16 cellular contexts compared by ENCODE assay signal in the genomic region with DNA sequence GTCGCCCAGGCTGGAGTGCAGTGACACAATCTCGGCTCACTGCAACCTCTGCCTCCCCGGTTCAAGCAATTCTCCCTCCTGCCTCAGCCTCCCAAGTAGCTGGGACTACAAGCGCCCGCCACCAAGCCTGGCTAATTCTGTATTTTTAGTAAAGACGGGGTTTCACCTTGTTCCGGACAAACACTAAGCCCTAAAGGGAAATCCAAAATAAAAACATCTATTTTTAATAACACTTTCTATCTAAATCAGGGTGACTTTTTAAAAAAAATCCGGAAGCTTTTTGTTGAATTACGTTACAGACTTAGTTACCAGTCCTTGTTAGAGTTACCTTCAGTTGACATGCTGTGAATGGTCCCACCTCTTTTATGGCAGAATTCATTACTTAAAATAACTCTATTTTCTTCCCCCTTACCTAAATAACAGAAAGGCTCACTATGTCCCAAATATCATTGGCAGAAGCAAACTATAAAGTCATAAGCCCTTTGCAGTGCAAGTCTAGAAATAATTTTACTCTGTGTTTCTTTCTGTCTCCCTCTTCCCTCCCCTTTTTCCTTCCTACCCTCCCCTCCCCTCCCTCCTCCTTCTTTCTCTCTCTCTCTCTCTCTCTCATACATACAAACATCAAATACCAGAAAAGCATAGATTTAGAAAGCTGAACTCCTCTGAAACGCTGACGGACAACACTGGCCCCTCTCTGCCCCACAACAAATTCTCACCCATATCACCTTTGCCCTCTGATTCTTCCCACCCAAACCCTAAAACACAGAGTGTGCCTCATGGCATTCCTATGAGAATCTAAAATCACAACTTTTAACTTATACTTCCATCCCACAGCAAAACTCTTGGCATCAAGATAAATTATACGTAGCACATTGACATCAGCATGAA. TPM values are rescaled to one million over a fixed set of nuclear protein-coding genes. Genes with fewer than 3 reads are reported as not detected.
DNase-seq lines count a peak whose midpoint lies in the region; ATAC-seq and TF ChIP-seq lines count a peak whose summit lies in the region.
"Had no signal": no experiment of that assay in that cellular context is flagged by ENCODE, and none has a peak within 500 bp of the region (broad histone marks: within the 10 kb centered on the region; RNA-seq: fewer than 3 reads in every experiment).

No MANE protein-coding gene starts in this region.

- WGBS in tibial nerve, 2 donors, result 64 to 72% methylated on average over 12 of the region's 12 CpGs

- no peaks in the 10 kb centered on the region for H3K27me3 Mint-ChIP-seq in stimulated activated memory B cell treated with anti-CD40 and anti-IgM and Interleukin-4, amounts not matched to agents 10 μg/mL and 1 μg/mL and 100 μg/mL, for 72 hours
- H3K27me3 Mint-ChIP-seq: dendritic cell treated with granulocyte-macrophage colony-stimulating factor and Interleukin-4, amounts not matched to agents 40 ng/mL and 50 ng/mL, for 4 days had no signal

- no peaks in the 10 kb centered on the region for H3K9me3 Mint-ChIP-seq in stimulated activated memory B cell treated with anti-CD40 and anti-IgM and Interleukin-4, amounts not matched to agents 10 μg/mL and 1 μg/mL and 100 μg/mL, for 72 hours
- H3K9me3 Mint-ChIP-seq: activated CD4-positive, alpha-beta T cell treated with anti-CD3 and anti-CD28 coated beads, Interleukin-2, amount 10 ng/mL, durations not matched to agents 7 days and 5 days; dendritic cell treated with granulocyte-macrophage colony-stimulating factor and Interleukin-4, amounts not matched to agents 40 ng/mL and 50 ng/mL, for 4 days had no signal

- no peak for ATAC-seq in stimulated activated memory B cell treated with anti-CD40 and anti-IgM and Interleukin-4, amounts not matched to agents 10 μg/mL and 1 μg/mL and 100 μg/mL, for 72 hours

- H3K4me3 ChIP-seq in fibroblast of pulmonary artery (replicated peaks; ENCODE audit: low read depth, low read length) (no peak overlapping the region), tibial nerve (no peak overlapping the region)
- H3K4me3 ChIP-seq: BLaER1 treated with 17β-estradiol and CSF1 and Interleukin-3, amounts not matched to agents 10 nM and 100 nM; spleen had no signal

- no peak for TF ChIP-seq POLR2A in tibial nerve (IDR thresholded peaks at IDR 0.05)

- H3K27ac ChIP-seq in VCaP (peak overlapping the region; percentile 65), tibial nerve (no peak overlapping the region)
- H3K27ac ChIP-seq: BLaER1 treated with 17β-estradiol and CSF1 and Interleukin-3, amounts not matched to agents 10 nM and 100 nM; spleen had no signal

- TF ChIP-seq EP300 in tibial nerve (IDR thresholded peaks at IDR 0.05), result no peak

- no peaks in the 10 kb centered on the region for H3K27me3 ChIP-seq in tibial nerve
- H3K27me3 ChIP-seq: BLaER1 treated with 17β-estradiol and CSF1 and Interleukin-3, amounts not matched to agents 10 nM and 100 nM; spleen had no signal

- no peaks in the 10 kb centered on the region for H3K4me1 Mint-ChIP-seq in stimulated activated memory B cell treated with anti-CD40 and anti-IgM and Interleukin-4, amounts not matched to agents 10 μg/mL and 1 μg/mL and 100 μg/mL, for 72 hours
- H3K4me1 Mint-ChIP-seq: activated CD4-positive, alpha-beta T cell treated with anti-CD3 and anti-CD28 coated beads, Interleukin-2, amount 10 ng/mL, durations not matched to agents 7 days and 5 days had no signal

- intact Hi-C loops in posterior vena cava (cut with DNase I), result no loop called here

- peaks cover 0 to 30% (median 2%) of the 10 kb centered on the region in 4 donors for H3K4me1 ChIP-seq in tibial nerve
- H3K4me1 ChIP-seq: BLaER1 treated with 17β-estradiol and CSF1 and Interleukin-3, amounts not matched to agents 10 nM and 100 nM had no signal

- H3K36me3 Mint-ChIP-seq in stimulated activated memory B cell treated with anti-CD40 and anti-IgM and Interleukin-4, amounts not matched to agents 10 μg/mL and 1 μg/mL and 100 μg/mL, for 72 hours, result no peaks in the 10 kb centered on the region

- DNase-seq in EH (ENCODE audit: low read depth) (peak; percentile 79), fibroblast of pulmonary artery (ENCODE audit: low read depth) (peak; percentile 68), posterior vena cava (ENCODE audit: low spot score) (peak; percentile 64), tibial nerve (ENCODE audit: low spot score in 2 of 2) (no peak), occipital lobe (lab: John Stamatoyannopoulos, UW) (no peak), COLO829 (ENCODE audit: low spot score) (no peak)
- DNase-seq: activated CD4-positive, alpha-beta T cell treated with anti-CD3 and anti-CD28 coated beads, Interleukin-2, amount 10 ng/mL, durations not matched to agents 7 days and 5 days; amniotic stem cell; DND-41; MM.1S; NCI-H2029 treated with DMSO at 0.1 percent for 48 hours; spleen had no signal

- no peak for TF ChIP-seq CTCF in VCaP (conservative IDR thresholded peaks at IDR 0.05)
- TF ChIP-seq CTCF in fibroblast of pulmonary artery (IDR thresholded peaks at IDR 0.05; ENCODE audit: low read length, missing control alignments), result no peak
- no peak for TF ChIP-seq CTCF in tibial nerve (IDR thresholded peaks at IDR 0.05)

- H3K27ac Mint-ChIP-seq in stimulated activated memory B cell treated with anti-CD40 and anti-IgM and Interleukin-4, amounts not matched to agents 10 μg/mL and 1 μg/mL and 100 μg/mL, for 72 hours, result no peak overlapping the region
- H3K27ac Mint-ChIP-seq: activated CD4-positive, alpha-beta T cell treated with anti-CD3 and anti-CD28 coated beads, Interleukin-2, amount 10 ng/mL, durations not matched to agents 7 days and 5 days; dendritic cell treated with granulocyte-macrophage colony-stimulating factor and Interleukin-4, amounts not matched to agents 40 ng/mL and 50 ng/mL, for 4 days had no signal

- no peaks in the 10 kb centered on the region for H3K9me3 ChIP-seq in tibial nerve
- H3K9me3 ChIP-seq: BLaER1 treated with 17β-estradiol and CSF1 and Interleukin-3, amounts not matched to agents 10 nM and 100 nM; spleen had no signal

- H3K36me3 ChIP-seq in tibial nerve, result peaks cover 0 to 23% (median 0%) of the 10 kb centered on the region in 3 donors

- no peak overlapping the region for H3K4me3 Mint-ChIP-seq in stimulated activated memory B cell treated with anti-CD40 and anti-IgM and Interleukin-4, amounts not matched to agents 10 μg/mL and 1 μg/mL and 100 μg/mL, for 72 hours
- H3K4me3 Mint-ChIP-seq: activated CD4-positive, alpha-beta T cell treated with anti-CD3 and anti-CD28 coated beads, Interleukin-2, amount 10 ng/mL, durations not matched to agents 7 days and 5 days; dendritic cell treated with granulocyte-macrophage colony-stimulating factor and Interleukin-4, amounts not matched to agents 40 ng/mL and 50 ng/mL, for 4 days had no signal

RNA-seq across cellular contexts. Expression of a gene that starts 18.3 kb away (rescaled TPM):
- total RNA-seq in posterior vena cava, result 1,000 to 10,000 TPM in 1 of 2 donors, 100 to 1,000 TPM in 1; 585 to 1,947 TPM
- total RNA-seq in tibial nerve, result 1,000 to 10,000 TPM; 1,850 to 2,559 (median 1,931) TPM
- 171 TPM for total RNA-seq in occipital lobe

Comparison
In these comparisons a context has a peak if more than half of its experiments do, and no peak if none do; other contexts are left out.
1. DNase-seq: peak in EH (single experiment), fibroblast of pulmonary artery (single experiment) and posterior vena cava (single experiment); none in tibial nerve (0 of 2), occipital lobe (single experiment) and COLO829 (single experiment).